In genomic region chr18:36461551-36461987, GRCh38 we compare ENCODE assay signal across 23 cellular contexts.
A peak's percentile ranks its signal among the peaks of the same experiment; 100 is the strongest.
DNase-seq lines count a peak whose midpoint lies in the region; ATAC-seq, FAIRE-seq and TF ChIP-seq lines count a peak whose summit lies in the region.
"Had no signal": no experiment of that assay in that cellular context is flagged by ENCODE, and none has a peak within 500 bp of the region (broad histone marks: within the 10 kb centered on the region; RNA-seq: fewer than 3 reads in every experiment).

No MANE protein-coding gene starts in this region.

- no peaks in the 10 kb centered on the region for H3K27me3 ChIP-seq in heart left ventricle
- no peaks in the 10 kb centered on the region for H3K27me3 ChIP-seq in foreskin keratinocyte
- no peaks in the 10 kb centered on the region for H3K27me3 ChIP-seq in thoracic aorta (replicated peaks; ENCODE audit: insufficient read depth)
- no peaks in the 10 kb centered on the region for H3K27me3 ChIP-seq in naive thymus-derived CD4-positive, alpha-beta T cell (ENCODE audit: control insufficient read depth in 2 of 2, insufficient read depth in 2 of 2, low read length in 2 of 2)
- H3K27me3 ChIP-seq: gastrocnemius medialis, upper lobe of right lung had no signal

- H3K4me1 Mint-ChIP-seq in naive thymus-derived CD4-positive, alpha-beta T cell, result peaks cover 0 to 1% (median 0%) of the 10 kb centered on the region in 7 donors
- H3K4me1 Mint-ChIP-seq in T-cell, result no peaks in the 10 kb centered on the region
- H3K4me1 Mint-ChIP-seq: stimulated activated naive CD8-positive, alpha-beta T cell treated with anti-CD3 and anti-CD28 coated beads, Interleukin-15, amount 100 ng/mL, for 72 hours had no signal

- TF ChIP-seq POLR2A in heart left ventricle (IDR thresholded peaks at IDR 0.05), result no peak

- CTCF ChIA-PET in naive thymus-derived CD4-positive, alpha-beta T cell (lab: Charles Lee), result no interaction called here
- CTCF ChIA-PET in T-cell (lab: Charles Lee), result interaction anchor here in 1 of 2 donors (0.6 kb wide), 1 partner anchor 227 kb away, joined by 3 read pairs; no protein-coding TSS in a partner anchor

- DNase-seq in heart left ventricle (no peak), Right ventricle myocardium superior (no peak), RCC 7860 (ENCODE audit: low spot score) (peak; percentile 23), foreskin keratinocyte (no peak), thoracic aorta (ENCODE audit: low spot score) (no peak), T-cell (no peak)
- DNase-seq in naive thymus-derived CD4-positive, alpha-beta T cell, result no peak
- DNase-seq: activated CD4-positive, alpha-beta T cell treated with anti-CD3 and anti-CD28 coated beads, Interleukin-2, amount 50 U/mL, for 4 hours; activated gamma-delta T cell treated with Interleukin-2 at 50 U/mL for 16 hours; central memory CD4-positive, alpha-beta T cell; gastrocnemius medialis; MM.1S; NCI-H1694; NCI-H2171 treated with DMSO at 0.1 percent for 48 hours; NCI-H526 treated with DMSO at 0.1 percent for 48 hours; SHP77; spleen; stimulated activated CD4-positive, alpha-beta T cell treated with anti-CD3 and anti-CD28 coated beads, Interleukin-4, amount 100 ng/mL, for 24 hours; stimulated activated naive CD8-positive, alpha-beta T cell treated with anti-CD3 and anti-CD28 coated beads, Interleukin-15, amount 100 ng/mL, for 72 hours; upper lobe of right lung had no signal

- peaks cover 0 to 59% (median 21%) of the 10 kb centered on the region in 12 donors for H3K4me1 ChIP-seq in heart left ventricle
- no peaks in the 10 kb centered on the region for H3K4me1 ChIP-seq in foreskin keratinocyte
- H3K4me1 ChIP-seq in thoracic aorta (ENCODE audit: control insufficient read depth in 1 of 2, low read depth in 2 of 2), result peaks cover 0 to 21% of the 10 kb centered on the region in 2 donors
- no peaks in the 10 kb centered on the region for H3K4me1 ChIP-seq in naive thymus-derived CD4-positive, alpha-beta T cell (ENCODE audit: control insufficient read depth in 2 of 2, insufficient read depth in 2 of 2, low read length in 2 of 2)
- H3K4me1 ChIP-seq: spleen, upper lobe of right lung had no signal

- peaks cover 0 to 4% (median 3%) of the 10 kb centered on the region in 5 donors for H3K27me3 Mint-ChIP-seq in naive thymus-derived CD4-positive, alpha-beta T cell
- H3K27me3 Mint-ChIP-seq in T-cell, result no peaks in the 10 kb centered on the region

- H3K4me3 ChIP-seq in heart left ventricle, result no peak overlapping the region
- H3K4me3 ChIP-seq in thoracic aorta, result peak overlapping the region; percentile 39
- no peak overlapping the region for H3K4me3 ChIP-seq in naive thymus-derived CD4-positive, alpha-beta T cell (ENCODE audit: low read length)
- H3K4me3 ChIP-seq: gastrocnemius medialis, spleen, upper lobe of right lung had no signal

- TF ChIP-seq CTCF in heart left ventricle (IDR thresholded peaks at IDR 0.05), result no peak
- no peak for TF ChIP-seq CTCF in foreskin keratinocyte (conservative IDR thresholded peaks at IDR 0.05)
- no peak for TF ChIP-seq CTCF in thoracic aorta (IDR thresholded peaks at IDR 0.05)

- ATAC-seq in heart left ventricle (no peak), Right ventricle myocardium superior (ENCODE audit: poor library complexity) (no peak), foreskin keratinocyte (peak; percentile 47), thoracic aorta (ENCODE audit: insufficient number of reproducible peaks, low FRiP score, low read depth) (no peak), GM18870 (IDR thresholded peaks at IDR 0.05; ENCODE audit: unreplicated experiment) (no peak), T-cell (replicated peaks in 1 of 4) (no peak)
- no peak for ATAC-seq in naive thymus-derived CD4-positive, alpha-beta T cell
- ATAC-seq: stimulated activated naive CD8-positive, alpha-beta T cell treated with anti-CD3 and anti-CD28 coated beads, Interleukin-15, amount 100 ng/mL, for 72 hours had no signal

- H3K9me3 ChIP-seq in heart left ventricle (no peaks in the 10 kb centered on the region), thoracic aorta (no peaks in the 10 kb centered on the region)
- H3K9me3 ChIP-seq in naive thymus-derived CD4-positive, alpha-beta T cell (ENCODE audit: control insufficient read depth in 2 of 3, low read length in 3 of 3), result no peaks in the 10 kb centered on the region
- H3K9me3 ChIP-seq: gastrocnemius medialis, spleen, upper lobe of right lung had no signal

- POLR2A ChIA-PET in naive thymus-derived CD4-positive, alpha-beta T cell (lab: Charles Lee), result no interaction called here
- POLR2A ChIA-PET in T-cell (lab: Charles Lee), result no interaction called here

- H3K36me3 ChIP-seq in heart left ventricle, result no peaks in the 10 kb centered on the region
- H3K36me3 ChIP-seq in thoracic aorta, result no peaks in the 10 kb centered on the region
- no peaks in the 10 kb centered on the region for H3K36me3 ChIP-seq in naive thymus-derived CD4-positive, alpha-beta T cell (ENCODE audit: control insufficient read depth in 2 of 3, insufficient read depth in 3 of 3, low read length in 3 of 3)
- H3K36me3 ChIP-seq: gastrocnemius medialis, spleen, upper lobe of right lung had no signal

- H3K4me3 Mint-ChIP-seq in naive thymus-derived CD4-positive, alpha-beta T cell, result no peak overlapping the region
- no peak overlapping the region for H3K4me3 Mint-ChIP-seq in T-cell
- H3K4me3 Mint-ChIP-seq: stimulated activated naive CD8-positive, alpha-beta T cell treated with anti-CD3 and anti-CD28 coated beads, Interleukin-15, amount 100 ng/mL, for 72 hours had no signal

- 44 to 83% (median 68%) methylated on average over 1 of the region's 1 CpG for whole genome bisulfite sequencing in heart left ventricle, 4 donors

- peak overlapping the region in 7 of 12 donors; percentile 16 to 93 (median 78) for H3K27ac ChIP-seq in heart left ventricle
- H3K27ac ChIP-seq in foreskin keratinocyte, result no peak overlapping the region
- H3K27ac ChIP-seq in thoracic aorta, result peak overlapping the region in 1 of 2 donors; percentile 17
- H3K27ac ChIP-seq in naive thymus-derived CD4-positive, alpha-beta T cell (ENCODE audit: low read depth, low read length), result no peak overlapping the region
- H3K27ac ChIP-seq: C4-2B, gastrocnemius medialis, spleen, upper lobe of right lung had no signal

- no peak overlapping the region for H3K27ac Mint-ChIP-seq in naive thymus-derived CD4-positive, alpha-beta T cell
- no peak overlapping the region for H3K27ac Mint-ChIP-seq in T-cell
- H3K27ac Mint-ChIP-seq: stimulated activated naive CD8-positive, alpha-beta T cell treated with anti-CD3 and anti-CD28 coated beads, Interleukin-15, amount 100 ng/mL, for 72 hours had no signal

- intact Hi-C loops in heart left ventricle (cut with DNase I), result loop anchor here in 6 of 10 donors (5.0 to 10.0 kb wide), 9 partner anchors 39 to 293 kb away; partner anchors contain the start of genes FHOD3 (in 2 of the 6) and MOCOS (in 1 of the 6)
- intact Hi-C loops in Right ventricle myocardium superior (cut with DNase I), result loop anchor here (10.0 kb wide), 1 partner anchor 137 kb away; no protein-coding TSS in a partner anchor
- intact Hi-C loops in naive thymus-derived CD4-positive, alpha-beta T cell (cut with micrococcal nuclease), result no loop called here

- H3K9me3 Mint-ChIP-seq in naive thymus-derived CD4-positive, alpha-beta T cell, result peaks cover 0 to 2% (median 0%) of the 10 kb centered on the region in 11 donors
- H3K9me3 Mint-ChIP-seq in T-cell, result no peaks in the 10 kb centered on the region
- H3K9me3 Mint-ChIP-seq: stimulated activated naive CD8-positive, alpha-beta T cell treated with anti-CD3 and anti-CD28 coated beads, Interleukin-15, amount 100 ng/mL, for 72 hours had no signal

- H3K36me3 Mint-ChIP-seq in naive thymus-derived CD4-positive, alpha-beta T cell, result no peaks in the 10 kb centered on the region
- no peaks in the 10 kb centered on the region for H3K36me3 Mint-ChIP-seq in T-cell

- peak; percentile 8 for FAIRE-seq in RCC 7860 (lab: Jason Lieb, UNC)
- FAIRE-seq: D721Med had no signal

Comparison
In these comparisons a context has a peak if more than half of its experiments do, and no peak if none do; other contexts are left out.
1. H3K27ac ChIP-seq: peak in heart left ventricle (7 of 12); none in foreskin keratinocyte (single experiment) and naive thymus-derived CD4-positive, alpha-beta T cell (single experiment).
2. intact Hi-C loops: an anchor here in heart left ventricle (5.0 to 10.0 kb wide) and Right ventricle myocardium superior (10.0 kb wide); none called in naive thymus-derived CD4-positive, alpha-beta T cell.